ENCODE assay signal across 29 cellular contexts in the genomic region with DNA sequence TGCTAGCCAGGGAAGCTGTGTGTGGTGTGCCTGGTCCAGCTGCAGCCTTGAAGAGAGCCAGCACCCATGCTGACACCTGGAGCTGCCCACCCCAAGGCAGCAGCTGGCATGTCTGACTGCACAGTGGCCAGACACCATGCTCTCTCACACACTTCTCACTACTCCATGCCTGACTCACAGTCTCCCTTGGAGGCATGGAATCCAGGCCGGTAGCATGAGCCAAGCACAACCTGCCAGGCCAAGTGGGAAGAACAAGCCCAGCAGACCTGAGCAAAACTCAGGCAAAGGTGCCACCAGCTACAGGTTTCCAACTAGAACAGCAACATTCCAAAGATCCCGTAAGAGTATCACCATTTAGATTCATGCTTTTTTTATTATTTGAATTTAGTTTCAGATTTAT.
"Had no signal": no experiment of that assay in that cellular context is flagged by ENCODE, and none has a peak within 500 bp of the region (broad histone marks: within the 10 kb centered on the region; RNA-seq: fewer than 3 reads in every experiment).

No MANE protein-coding gene starts in this region.

- H3K4me2 ChIP-seq: neural progenitor cell, smooth muscle cell had no signal

- ATAC-seq: effector memory CD8-positive, alpha-beta T cell; foreskin keratinocyte; left lobe of liver; natural killer cell; psoas muscle had no signal

- H3K27me3 ChIP-seq: brain microvascular endothelial cell, esophagus muscularis mucosa, foreskin keratinocyte, heart right ventricle, neural progenitor cell, suprapubic skin, tibial artery had no signal

- H3K9me3 ChIP-seq: esophagus muscularis mucosa, lower lobe of right lung, psoas muscle, suprapubic skin, tibial artery had no signal

- H2AFZ ChIP-seq: neural progenitor cell, parathyroid adenoma had no signal

- H3K79me2 ChIP-seq: parathyroid adenoma had no signal

- H3K9ac ChIP-seq: neural progenitor cell, parathyroid adenoma had no signal

- H3K27ac ChIP-seq: brain microvascular endothelial cell, esophagus muscularis mucosa, foreskin keratinocyte, heart right ventricle, lower lobe of right lung, neural progenitor cell, parathyroid adenoma, psoas muscle, suprapubic skin, tibial artery, VCaP had no signal

- DNase-seq: activated CD4-positive, alpha-beta memory T cell treated with anti-CD3 and anti-CD28 coated beads for 36 hours; activated CD4-positive, alpha-beta T cell treated with anti-CD3 and anti-CD28 coated beads for 48 hours; activated CD8-positive, alpha-beta memory T cell treated with anti-CD3 and anti-CD28 coated beads, Interleukin-2, amount 50 U/mL, for 4 hours; activated gamma-delta T cell; activated naive CD4-positive, alpha-beta T cell treated with anti-CD3 and anti-CD28 coated beads, Interleukin-2, amount 10 ng/mL, durations not matched to agents 7 days and 5 days; activated naive CD8-positive, alpha-beta T cell treated with anti-CD3 and anti-CD28 coated beads, Interleukin-2, amount 10 ng/mL, durations not matched to agents 7 days and 5 days; activated T-cell treated with anti-CD3 and anti-CD28 coated beads, Interleukin-2, amount 50 U/mL, for 1 hour; brain microvascular endothelial cell; caudate nucleus; cortex of kidney; effector memory CD8-positive, alpha-beta T cell; heart right ventricle; kidney glomerular epithelial cell; lower lobe of right lung; mesenchymal stem cell; natural killer cell; occipital lobe; psoas muscle; stimulated activated CD4-positive, alpha-beta T cell treated with anti-CD3 and anti-CD28 coated beads, Interleukin-2, amount 100 ng/mL, for 24 hours; stimulated activated naive CD4-positive, alpha-beta T cell; tibial artery had no signal

- H3K4me1 ChIP-seq: esophagus muscularis mucosa, foreskin keratinocyte, heart right ventricle, lower lobe of right lung, neural progenitor cell, parathyroid adenoma, psoas muscle, suprapubic skin, tibial artery had no signal

- H3K36me3 ChIP-seq: brain microvascular endothelial cell, esophagus muscularis mucosa, heart right ventricle, lower lobe of right lung, neural progenitor cell, suprapubic skin, tibial artery had no signal

- H3K4me3 ChIP-seq: esophagus muscularis mucosa, heart right ventricle, lower lobe of right lung, neural progenitor cell, psoas muscle, smooth muscle cell, suprapubic skin, tibial artery had no signal
